In genomic region chr12:123270380-123271181, GRCh38 we compare ENCODE assay signal across 8 cellular contexts. TPM values are rescaled to one million over a fixed set of nuclear protein-coding genes. Genes with fewer than 3 reads are reported as not detected.
A peak's percentile ranks its signal among the peaks of the same experiment; 100 is the strongest.
DNase-seq lines count a peak whose midpoint lies in the region; ATAC-seq and TF ChIP-seq lines count a peak whose summit lies in the region.

No MANE protein-coding gene starts in this region.

- no peak for TF ChIP-seq CTCF in CD14-positive monocyte (IDR thresholded peaks at IDR 0.05)
- TF ChIP-seq CTCF in smooth muscle cell (IDR thresholded peaks at IDR 0.05; ENCODE audit: borderline replicate concordance, insufficient read depth, poor library complexity, severe bottlenecking), result no peak

- peak overlapping the region; percentile 100 for H3K9ac ChIP-seq in iPS-20b (ENCODE audit: low read depth, low read length)
- peak overlapping the region; percentile 89 for H3K9ac ChIP-seq in smooth muscle cell (ENCODE audit: low read depth)

- no peaks in the 10 kb centered on the region for H3K9me3 ChIP-seq in iPS-20b (ENCODE audit: insufficient read depth, low read depth, low read length)
- no peaks in the 10 kb centered on the region for H3K9me3 ChIP-seq in smooth muscle cell (replicated peaks; ENCODE audit: low read depth)

- peaks cover 5% of the 10 kb centered on the region for H3F3A ChIP-seq in smooth muscle cell (ENCODE audit: low read depth)

- H3K27ac ChIP-seq in iPS-20b (ENCODE audit: low read length) (peak overlapping the region; percentile 26), smooth muscle cell (ENCODE audit: low read depth) (peak overlapping the region; percentile 79)

- ATAC-seq in GM19351 (IDR thresholded peaks at IDR 0.05; ENCODE audit: unreplicated experiment), result peak; percentile 14

- intact Hi-C loops in CD14-positive monocyte (cut with micrococcal nuclease), result no loop called here

- H3K4me3 ChIP-seq in iPS-20b (ENCODE audit: low read length) (peak overlapping the region; percentile 79), smooth muscle cell (peak overlapping the region; percentile 70)

- H3K9me3 Mint-ChIP-seq in CD14-positive monocyte, result no peaks in the 10 kb centered on the region

- peaks cover 49% of the 10 kb centered on the region for H3K79me2 ChIP-seq in smooth muscle cell (ENCODE audit: low read depth)

- H3K4me1 ChIP-seq in iPS-20b (ENCODE audit: insufficient read depth, low read length) (peaks cover 14% of the 10 kb centered on the region; the same call in 1 of the 2 replicates), smooth muscle cell (ENCODE audit: low read depth) (peaks cover 14% of the 10 kb centered on the region)

- H4K20me1 ChIP-seq in smooth muscle cell (ENCODE audit: low read depth), result peaks cover 35% of the 10 kb centered on the region

- H2AFZ ChIP-seq in smooth muscle cell (ENCODE audit: low read depth), result peak overlapping the region; percentile 14

- peaks cover 26% of the 10 kb centered on the region for H3K36me3 ChIP-seq in iPS-20b (ENCODE audit: insufficient read depth, low read depth, low read length)
- no peaks in the 10 kb centered on the region for H3K36me3 ChIP-seq in smooth muscle cell (ENCODE audit: low read depth)

- H3K36me3 Mint-ChIP-seq in CD14-positive monocyte, result peaks cover 10 to 12% of the 10 kb centered on the region in 2 donors

- peaks cover 0 to 13% (median 0%) of the 10 kb centered on the region in 3 donors for H3K27me3 Mint-ChIP-seq in CD14-positive monocyte (ENCODE audit: low read depth in 3 of 3)

- under 1% methylated on average over 55 of the region's 75 CpGs for WGBS in smooth muscle cell (ENCODE audit: low lambda C conversion rate)

- H3K27me3 ChIP-seq in iPS-20b (ENCODE audit: insufficient read depth, low read length) (no peaks in the 10 kb centered on the region), smooth muscle cell (ENCODE audit: low read depth) (no peaks in the 10 kb centered on the region)

- peak overlapping the region; percentile 89 to 96 for H3K4me3 Mint-ChIP-seq in CD14-positive monocyte

- peak overlapping the region; percentile 22 to 88 (median 59) for H3K27ac Mint-ChIP-seq in CD14-positive monocyte

- H3K4me2 ChIP-seq in smooth muscle cell, result peak overlapping the region; percentile 94

- DNase-seq in CD14-positive monocyte (ENCODE audit: low spot score) (peak; percentile 46), LHCN-M2 (ENCODE audit: low read depth) (peak; percentile 39), astrocyte of the hippocampus (ENCODE audit: low read depth, low spot score) (peak; percentile 47), smooth muscle cell (lab: John Stamatoyannopoulos, UW; ENCODE audit: unreplicated experiment) (no peak), NCI-H1092 (lab: John Stamatoyannopoulos, UW) (no peak), dedifferentiated amniotic fluid mesenchymal stem cell (ENCODE audit: extremely low spot score) (no peak)

- H3K4me1 Mint-ChIP-seq in CD14-positive monocyte, result peaks cover 40% of the 10 kb centered on the region

RNA-seq across cellular contexts. Expression of gene CDK2AP1, which starts 1.1 kb away (rescaled TPM):
- polyA plus RNA-seq in CD14-positive monocyte (10 to 100 TPM; 44.5 to 58.4 TPM), smooth muscle cell (330 and 407 TPM in 2 replicates)
- total RNA-seq in LHCN-M2 (2014; rRNA removed) (442 and 463 TPM in 2 replicates), smooth muscle cell (322 and 395 TPM in 2 replicates)
- 359 TPM for polyA plus RNA-seq in LHCN-M2 (2012)

RNA-seq across cellular contexts. Expression of gene MTRFR, which starts 37.3 kb away (rescaled TPM):
- polyA plus RNA-seq in CD14-positive monocyte (1 to 10 TPM; 1.7 to 2.1 TPM), smooth muscle cell (14.5 and 19.0 TPM in 2 replicates)
- total RNA-seq in LHCN-M2 (2014; rRNA removed) (6.6 and 9.2 TPM in 2 replicates), smooth muscle cell (6.5 and 9.8 TPM in 2 replicates)
- 12.2 TPM for polyA plus RNA-seq in LHCN-M2 (2012)

RNA-seq across cellular contexts. Expression of gene MPHOSPH9, which starts 37.6 kb away (rescaled TPM):
- 10 to 100 TPM in 1 of 2 donors, 1 to 10 TPM in 1; 6.3 to 14.1 TPM for polyA plus RNA-seq in CD14-positive monocyte
- total RNA-seq in LHCN-M2 (2014; rRNA removed), result 52.6 and 67.5 TPM in 2 replicates
- polyA plus RNA-seq in LHCN-M2 (2012), result 7.8 TPM
- 50.3 and 70.8 TPM in 2 replicates for total RNA-seq in smooth muscle cell
- polyA plus RNA-seq in smooth muscle cell, result 5.1 and 7.4 TPM in 2 replicates

Comparison
In these comparisons a context has a peak if more than half of its experiments do, and no peak if none do; other contexts are left out.
1. DNase-seq: peak in CD14-positive monocyte (single experiment), LHCN-M2 (single experiment) and astrocyte of the hippocampus (single experiment); none in smooth muscle cell (single experiment), NCI-H1092 (single experiment) and dedifferentiated amniotic fluid mesenchymal stem cell (single experiment).